In the genomic region with DNA sequence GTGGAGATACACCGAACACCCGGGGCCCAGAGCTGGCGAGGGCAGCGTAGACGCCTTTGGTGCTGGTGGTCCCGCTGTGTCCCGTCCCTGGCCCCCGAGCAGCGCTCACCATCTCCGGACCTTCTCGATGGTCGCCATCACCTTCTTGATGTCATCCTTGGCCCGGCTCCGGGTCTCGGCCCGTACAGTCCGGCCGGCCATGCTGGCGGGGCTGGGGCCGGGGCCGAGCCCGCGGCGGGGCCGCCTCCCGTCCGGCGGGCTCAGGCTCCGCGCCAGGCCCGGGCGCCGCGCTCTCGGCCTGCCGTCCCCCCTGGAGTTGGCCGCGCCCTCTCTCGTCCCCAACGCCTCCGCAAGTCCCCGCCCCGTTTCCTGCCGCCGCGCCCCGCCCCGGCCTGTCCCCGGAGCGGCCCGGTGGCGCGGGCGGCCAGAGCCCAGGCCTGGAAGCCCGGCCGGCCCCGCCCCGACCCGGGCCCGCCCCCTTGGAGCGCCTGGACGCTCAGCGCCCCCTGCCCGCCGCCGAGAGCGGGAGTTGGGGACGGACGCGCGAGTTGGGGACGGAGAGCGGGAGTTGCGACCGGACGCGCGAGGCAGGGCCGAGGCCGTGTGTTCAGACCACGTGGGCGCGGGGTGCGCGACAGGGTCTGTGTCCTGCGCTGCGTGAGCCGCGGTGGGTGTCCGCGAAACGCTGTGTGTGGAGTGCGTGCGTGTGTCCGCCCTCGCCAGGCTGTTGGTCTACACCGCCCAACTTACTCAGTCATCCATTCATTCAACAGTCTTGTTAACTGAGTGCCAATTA, we compare ENCODE assay signal across 8 cellular contexts. TPM values are rescaled to one million over a fixed set of nuclear protein-coding genes. Genes with fewer than 3 reads are reported as not detected.
A peak's percentile ranks its signal among the peaks of the same experiment; 100 is the strongest.
DNase-seq lines count a peak whose midpoint lies in the region; ATAC-seq and TF ChIP-seq lines count a peak whose summit lies in the region.

BCL7C (minus strand) TSS at position 334 of the 796 bp plus-strand sequence; CDS start at position 201, 133 bp downstream.

- peak; percentile 46 for DNase-seq in GF-D8 (lab: John Stamatoyannopoulos, UW)
- DNase-seq in H4 (ENCODE audit: low spot score), result peak; percentile 81
- peak; percentile 93 for DNase-seq in LoVo (ENCODE audit: low spot score)
- peak; percentile 50 for DNase-seq in SKM-1 (lab: John Stamatoyannopoulos, UW; ENCODE audit: unreplicated experiment)
- DNase-seq in activated naive CD4-positive, alpha-beta T cell treated with anti-CD3 and anti-CD28 coated beads, Interleukin-2, amount 50 U/mL, for 72 hours (ENCODE audit: low spot score in 2 of 2), result peak; percentile 88 to 90
- peak; percentile 93 for DNase-seq in glutamatergic neuron
- peak; percentile 89 to 94 (median 91) for DNase-seq in ovary

- 0 to 1% (median 1%) methylated on average over 45 to 97 of the region's 97 CpGs for WGBS in ovary, 3 donors
- WGBS in thymus, result 3% methylated on average over 97 of the region's 97 CpGs

- no peaks in the 10 kb centered on the region for H3K27me3 ChIP-seq in ovary
- no peaks in the 10 kb centered on the region for H3K27me3 ChIP-seq in thymus (ENCODE audit: control insufficient read depth, insufficient read depth)

- peak; percentile 39 for TF ChIP-seq POLR2A in ovary (IDR thresholded peaks at IDR 0.05)

- no peak for TF ChIP-seq EP300 in ovary (IDR thresholded peaks at IDR 0.05)

- intact Hi-C loops in ovary (cut with DNase I), result loop anchor here in 1 of 4 donors (5.0 kb wide), 1 partner anchor 47 kb away; no protein-coding TSS in a partner anchor

- H3K36me3 ChIP-seq in ovary (no peaks in the 10 kb centered on the region), thymus (ENCODE audit: control insufficient read depth, insufficient read depth) (peaks cover 4% of the 10 kb centered on the region)

- peak within 1 kb of the TSS; percentile 87 for H3K4me3 Mint-ChIP-seq in glutamatergic neuron (ENCODE audit: unreplicated experiment)

- H3K27ac Mint-ChIP-seq in activated naive CD4-positive, alpha-beta T cell treated with anti-CD3 and anti-CD28 coated beads, Interleukin-2, amount 50 U/mL, for 72 hours, result peak within 1 kb of the TSS; percentile 86 to 94
- peak within 1 kb of the TSS; percentile 70 for H3K27ac Mint-ChIP-seq in glutamatergic neuron (ENCODE audit: unreplicated experiment)

- ATAC-seq in activated naive CD4-positive, alpha-beta T cell treated with anti-CD3 and anti-CD28 coated beads, Interleukin-2, amount 50 U/mL, for 72 hours, result peak; percentile 84 to 85

- peak within 1 kb of the TSS; percentile 64 to 92 for H3K27ac ChIP-seq in ovary
- peak within 1 kb of the TSS; percentile 94 for H3K27ac ChIP-seq in thymus (ENCODE audit: low read depth)

- H3K4me1 Mint-ChIP-seq in glutamatergic neuron (ENCODE audit: low read depth, unreplicated experiment), result peaks cover 16% of the 10 kb centered on the region

- peaks cover 15% of the 10 kb centered on the region for H3K4me1 ChIP-seq in ovary (ENCODE audit: insufficient read depth)
- peaks cover 18% of the 10 kb centered on the region for H3K4me1 ChIP-seq in thymus (ENCODE audit: control insufficient read depth, insufficient read depth, low read length)

- TF ChIP-seq CTCF in glutamatergic neuron (IDR thresholded peaks at IDR 0.05; ENCODE audit: partially characterized antibody, unreplicated experiment) (no peak), ovary (IDR thresholded peaks at IDR 0.05) (peak in 2 of 3 donors; percentile 67 to 77)

- H3K27me3 Mint-ChIP-seq in glutamatergic neuron (ENCODE audit: unreplicated experiment), result peaks cover 11% of the 10 kb centered on the region

- H3K4me3 ChIP-seq in ovary, result peak within 1 kb of the TSS; percentile 74
- peak within 1 kb of the TSS; percentile 79 for H3K4me3 ChIP-seq in thymus (ENCODE audit: low read length)

- no peaks in the 10 kb centered on the region for H3K9me3 Mint-ChIP-seq in activated naive CD4-positive, alpha-beta T cell treated with anti-CD3 and anti-CD28 coated beads, Interleukin-2, amount 50 U/mL, for 72 hours
- H3K9me3 Mint-ChIP-seq in glutamatergic neuron (ENCODE audit: unreplicated experiment), result peaks cover 22% of the 10 kb centered on the region

- no peaks in the 10 kb centered on the region for H3K9me3 ChIP-seq in ovary
- H3K9me3 ChIP-seq in thymus (ENCODE audit: control insufficient read depth), result no peaks in the 10 kb centered on the region

- H3K36me3 Mint-ChIP-seq in activated naive CD4-positive, alpha-beta T cell treated with anti-CD3 and anti-CD28 coated beads, Interleukin-2, amount 50 U/mL, for 72 hours, result peaks cover 6 to 13% of the 10 kb centered on the region in 2 donors
- H3K36me3 Mint-ChIP-seq in glutamatergic neuron (ENCODE audit: unreplicated experiment), result no peaks in the 10 kb centered on the region

RNA-seq across cellular contexts. Expression of gene BCL7C, which starts in this region (rescaled TPM):
- 22.7 and 25.9 TPM in 2 replicates for total RNA-seq in H4 (2014; rRNA removed; shearing (Covaris generic))
- 10 to 100 TPM; 27.3 to 45.9 TPM for total RNA-seq in activated naive CD4-positive, alpha-beta T cell treated with anti-CD3 and anti-CD28 coated beads, Interleukin-2, amount 50 U/mL, for 72 hours
- total RNA-seq in glutamatergic neuron (ENCODE audit: unreplicated experiment) (24.0 TPM), ovary (10 to 100 TPM; 34.4 to 54.8 (median 49.0) TPM)
- polyA plus RNA-seq in ovary (10 to 100 TPM; 13.3 to 44.1 TPM), thymus (29.2 TPM)

Comparison
In these comparisons a context has a peak if more than half of its experiments do, and no peak if none do; other contexts are left out.
1. Peak in every context shown above with its lines: DNase-seq, ATAC-seq, H3K4me3 ChIP-seq and H3K27ac ChIP-seq.